ENCODE assay signal across 1 cellular context in the genomic region with DNA sequence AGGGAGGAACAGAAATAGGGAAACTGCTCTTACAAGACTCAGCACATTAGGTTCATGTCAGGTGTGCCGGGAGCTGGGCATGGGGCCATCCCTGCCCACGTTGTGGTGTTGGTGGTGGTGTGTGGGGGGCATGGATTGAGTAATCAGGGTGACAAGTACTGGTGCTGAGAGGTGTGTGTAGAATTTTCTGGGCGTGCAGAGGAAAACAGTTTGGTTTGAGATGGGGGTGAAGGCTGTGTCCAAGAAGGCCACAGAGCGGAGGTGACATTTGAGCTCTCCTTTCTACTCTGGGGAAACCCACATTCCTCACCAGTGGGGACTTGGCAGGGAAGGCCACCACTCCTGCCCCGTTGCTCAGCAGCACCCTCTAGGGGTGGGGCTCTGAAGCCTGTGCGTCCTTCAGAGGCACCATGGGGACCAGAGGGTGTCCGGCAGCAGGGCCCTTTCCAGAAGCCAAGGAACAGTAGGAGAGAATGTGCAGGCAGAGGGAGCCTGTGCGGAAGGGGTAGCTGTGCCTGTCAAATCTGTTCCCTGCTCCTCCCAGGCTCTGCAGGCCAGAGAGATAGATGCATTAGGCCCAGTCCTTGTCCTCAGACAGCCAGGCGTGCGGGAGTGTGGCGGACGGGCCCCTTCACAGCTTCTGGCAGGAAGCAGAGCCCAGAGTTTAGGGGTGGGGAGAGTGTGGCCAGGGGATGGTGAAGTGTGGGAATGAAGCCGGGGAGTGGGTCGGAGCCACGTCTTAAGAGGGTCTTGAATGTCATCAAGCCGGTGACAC.
A peak's percentile ranks its signal among the peaks of the same experiment; 100 is the strongest.
TF ChIP-seq lines count a peak whose summit lies in the region.

No MANE protein-coding gene starts in this region.

TF ChIP-seq in K562, 482 proteins besides CTCF, POLR2A, EP300 and RAD21 (continued from another document and continues in another):
- TF ChIP-seq, protein P1, sequence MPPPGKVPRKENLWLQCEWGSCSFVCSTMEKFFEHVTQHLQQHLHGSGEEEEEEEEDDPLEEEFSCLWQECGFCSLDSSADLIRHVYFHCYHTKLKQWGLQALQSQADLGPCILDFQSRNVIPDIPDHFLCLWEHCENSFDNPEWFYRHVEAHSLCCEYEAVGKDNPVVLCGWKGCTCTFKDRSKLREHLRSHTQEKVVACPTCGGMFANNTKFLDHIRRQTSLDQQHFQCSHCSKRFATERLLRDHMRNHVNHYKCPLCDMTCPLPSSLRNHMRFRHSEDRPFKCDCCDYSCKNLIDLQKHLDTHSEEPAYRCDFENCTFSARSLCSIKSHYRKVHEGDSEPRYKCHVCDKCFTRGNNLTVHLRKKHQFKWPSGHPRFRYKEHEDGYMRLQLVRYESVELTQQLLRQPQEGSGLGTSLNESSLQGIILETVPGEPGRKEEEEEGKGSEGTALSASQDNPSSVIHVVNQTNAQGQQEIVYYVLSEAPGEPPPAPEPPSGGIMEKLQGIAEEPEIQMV (tag; conservative IDR thresholded peaks at IDR 0.05; ENCODE audit: low read depth) = no peak
- TF ChIP-seq, protein P2, sequence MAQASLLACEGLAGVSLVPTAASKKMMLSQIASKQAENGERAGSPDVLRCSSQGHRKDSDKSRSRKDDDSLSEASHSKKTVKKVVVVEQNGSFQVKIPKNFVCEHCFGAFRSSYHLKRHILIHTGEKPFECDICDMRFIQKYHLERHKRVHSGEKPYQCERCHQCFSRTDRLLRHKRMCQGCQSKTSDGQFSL (CRISPR knock-in tag; IDR thresholded peaks at IDR 0.05) = 0 out of 2 replicates have a peak, but pooled peaks have one; percentile 30
- TF ChIP-seq, protein P2 (tag; IDR thresholded peaks at IDR 0.05) = no peak
- no peak for TF ChIP-seq ZBTB9 (CRISPR knock-in tag; IDR thresholded peaks at IDR 0.05)
- TF ChIP-seq NFRKB (IDR thresholded peaks at IDR 0.05; ENCODE audit: low read depth) = 0 out of 2 replicates have a peak, but pooled peaks have one; percentile 15
- TF ChIP-seq, protein P3, sequence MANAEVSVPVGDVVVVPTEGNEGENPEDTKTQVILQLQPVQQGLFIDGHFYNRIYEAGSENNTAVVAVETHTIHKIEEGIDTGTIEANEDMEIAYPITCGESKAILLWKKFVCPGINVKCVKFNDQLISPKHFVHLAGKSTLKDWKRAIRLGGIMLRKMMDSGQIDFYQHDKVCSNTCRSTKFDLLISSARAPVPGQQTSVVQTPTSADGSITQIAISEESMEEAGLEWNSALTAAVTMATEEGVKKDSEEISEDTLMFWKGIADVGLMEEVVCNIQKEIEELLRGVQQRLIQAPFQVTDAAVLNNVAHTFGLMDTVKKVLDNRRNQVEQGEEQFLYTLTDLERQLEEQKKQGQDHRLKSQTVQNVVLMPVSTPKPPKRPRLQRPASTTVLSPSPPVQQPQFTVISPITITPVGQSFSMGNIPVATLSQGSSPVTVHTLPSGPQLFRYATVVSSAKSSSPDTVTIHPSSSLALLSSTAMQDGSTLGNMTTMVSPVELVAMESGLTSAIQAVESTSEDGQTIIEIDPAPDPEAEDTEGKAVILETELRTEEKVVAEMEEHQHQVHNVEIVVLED (CRISPR knock-in tag; IDR thresholded peaks at IDR 0.05) = no peak
- TF ChIP-seq HNRNPK (IDR thresholded peaks at IDR 0.05; ENCODE audit: low read depth, low read length, poor library complexity, severe bottlenecking) = no peak
- no peak for TF ChIP-seq ZNF511 (CRISPR knock-in tag; IDR thresholded peaks at IDR 0.05)
- no peak for TF ChIP-seq NR0B1 (IDR thresholded peaks at IDR 0.05; ENCODE audit: partially characterized antibody)
- TF ChIP-seq USF2 (CRISPR knock-in tag; IDR thresholded peaks at IDR 0.05) = no peak
- peak; percentile 58 for TF ChIP-seq RBM25 (IDR thresholded peaks at IDR 0.05; ENCODE audit: low read depth, low read length, severe bottlenecking)
- no peak for TF ChIP-seq SRSF9 (IDR thresholded peaks at IDR 0.05; ENCODE audit: borderline replicate concordance, low read depth, low read length)
- TF ChIP-seq CAMTA2 (CRISPR knock-in tag; conservative IDR thresholded peaks at IDR 0.05) = no peak
- TF ChIP-seq POLR3G (IDR thresholded peaks at IDR 0.05; ENCODE audit: extremely low read depth, insufficient read length, insufficient replicate concordance) = no peak
- no peak for TF ChIP-seq ZEB2 (IDR thresholded peaks at IDR 0.05)
- peak; percentile 61; the same call in 1 of the 2 replicates for TF ChIP-seq CTBP1 (IDR thresholded peaks at IDR 0.05; ENCODE audit: borderline replicate concordance)
- TF ChIP-seq ZNF57 (CRISPR knock-in tag; IDR thresholded peaks at IDR 0.05) = no peak; the same call in 1 of the 2 replicates
- TF ChIP-seq PTBP1 (IDR thresholded peaks at IDR 0.05; ENCODE audit: low read depth, low read length) = 0 out of 2 replicates have a peak, but pooled peaks have one; percentile 26
- no peak for TF ChIP-seq ZNF507 (tag; conservative IDR thresholded peaks at IDR 0.05)
- no peak for TF ChIP-seq FOXJ2 (tag; IDR thresholded peaks at IDR 0.05)
- TF ChIP-seq ZNF280B (CRISPR knock-in tag; IDR thresholded peaks at IDR 0.05) = no peak
- TF ChIP-seq TRIM24 (IDR thresholded peaks at IDR 0.05) = no peak
- TF ChIP-seq ZNF133 (CRISPR knock-in tag; IDR thresholded peaks at IDR 0.05) = no peak
- no peak for TF ChIP-seq SMARCA5 (IDR thresholded peaks at IDR 0.05)
- TF ChIP-seq, protein P4, sequence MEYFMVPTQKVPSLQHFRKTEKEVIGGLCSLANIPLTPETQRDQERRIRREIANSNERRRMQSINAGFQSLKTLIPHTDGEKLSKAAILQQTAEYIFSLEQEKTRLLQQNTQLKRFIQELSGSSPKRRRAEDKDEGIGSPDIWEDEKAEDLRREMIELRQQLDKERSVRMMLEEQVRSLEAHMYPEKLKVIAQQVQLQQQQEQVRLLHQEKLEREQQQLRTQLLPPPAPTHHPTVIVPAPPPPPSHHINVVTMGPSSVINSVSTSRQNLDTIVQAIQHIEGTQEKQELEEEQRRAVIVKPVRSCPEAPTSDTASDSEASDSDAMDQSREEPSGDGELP (CRISPR knock-in tag; IDR thresholded peaks at IDR 0.05; ENCODE audit: borderline replicate concordance) = peak; percentile 60; the same call in 1 of the 2 replicates
- no peak for TF ChIP-seq MED1 (CRISPR knock-in tag; IDR thresholded peaks at IDR 0.05; ENCODE audit: borderline replicate concordance)
- no peak for TF ChIP-seq MEIS2 (IDR thresholded peaks at IDR 0.05; ENCODE audit: partially characterized antibody)
- TF ChIP-seq RBM14 (IDR thresholded peaks at IDR 0.05; ENCODE audit: borderline replicate concordance, insufficient read depth, low read depth, low read length) = no peak
- TF ChIP-seq HDAC6 (IDR thresholded peaks at IDR 0.05; ENCODE audit: low read depth, low read length) = no peak
- TF ChIP-seq CSDE1 (IDR thresholded peaks at IDR 0.05) = no peak
- no peak for TF ChIP-seq ZNF77 (CRISPR knock-in tag; IDR thresholded peaks at IDR 0.05)
- peak; percentile 77; the same call in 1 of the 2 replicates for TF ChIP-seq ZNF311 (CRISPR knock-in tag; IDR thresholded peaks at IDR 0.05)
- TF ChIP-seq, protein P5, sequence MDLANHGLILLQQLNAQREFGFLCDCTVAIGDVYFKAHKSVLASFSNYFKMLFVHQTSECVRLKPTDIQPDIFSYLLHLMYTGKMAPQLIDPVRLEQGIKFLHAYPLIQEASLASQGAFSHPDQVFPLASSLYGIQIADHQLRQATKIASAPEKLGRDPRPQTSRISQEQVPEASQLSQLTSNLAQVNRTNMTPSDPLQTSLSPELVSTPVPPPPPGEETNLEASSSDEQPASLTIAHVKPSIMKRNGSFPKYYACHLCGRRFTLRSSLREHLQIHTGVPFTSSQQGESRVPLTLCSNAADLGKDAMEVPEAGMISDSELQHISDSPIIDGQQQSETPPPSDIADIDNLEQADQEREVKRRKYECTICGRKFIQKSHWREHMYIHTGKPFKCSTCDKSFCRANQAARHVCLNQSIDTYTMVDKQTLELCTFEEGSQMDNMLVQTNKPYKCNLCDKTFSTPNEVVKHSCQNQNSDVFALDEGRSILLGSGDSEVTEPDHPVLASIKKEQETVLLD (IDR thresholded peaks at IDR 0.05) = peak; percentile 62
- no peak for TF ChIP-seq RFX7 (CRISPR knock-in tag; IDR thresholded peaks at IDR 0.05)
- no peak for TF ChIP-seq TCF15 (CRISPR knock-in tag; IDR thresholded peaks at IDR 0.05)
- TF ChIP-seq SRSF3 (IDR thresholded peaks at IDR 0.05; ENCODE audit: insufficient read depth, low read length) = no peak
- TF ChIP-seq ETS1 (conservative IDR thresholded peaks at IDR 0.05; ENCODE audit: control insufficient read depth, low read depth, low read length) = 0 out of 2 replicates have a peak, but pooled peaks have one; percentile 41
- peak; percentile 38; the same call in 1 of the 2 replicates for TF ChIP-seq RBFOX2 (IDR thresholded peaks at IDR 0.05; ENCODE audit: low read depth, low read length)
- peak; percentile 14; the same call in 1 of the 2 replicates for TF ChIP-seq SP1 (CRISPR knock-in tag; IDR thresholded peaks at IDR 0.05)
- no peak for TF ChIP-seq ZNF79 (CRISPR knock-in tag; IDR thresholded peaks at IDR 0.05; ENCODE audit: low read depth)
- no peak for TF ChIP-seq ZNF23 (CRISPR knock-in tag; IDR thresholded peaks at IDR 0.05)
- no peak for TF ChIP-seq KDM2B (CRISPR knock-in tag; IDR thresholded peaks at IDR 0.05)
- no peak for TF ChIP-seq DACH1 (IDR thresholded peaks at IDR 0.05; ENCODE audit: partially characterized antibody)
- TF ChIP-seq ZBTB43 (CRISPR knock-in tag; IDR thresholded peaks at IDR 0.05) = no peak
- no peak for TF ChIP-seq IFI16 (CRISPR knock-in tag; IDR thresholded peaks at IDR 0.05)
- TF ChIP-seq ZNF778 (CRISPR knock-in tag; IDR thresholded peaks at IDR 0.05) = no peak
- TF ChIP-seq CHD2 (IDR thresholded peaks at IDR 0.05; ENCODE audit: low read depth, low read length) = no peak
